In genomic region chr19:21472507-21472906, GRCh38 we compare ENCODE assay signal across 23 cellular contexts.
"Had no signal": no experiment of that assay in that cellular context is flagged by ENCODE, and none has a peak within 500 bp of the region (broad histone marks: within the 10 kb centered on the region; RNA-seq: fewer than 3 reads in every experiment).

No MANE protein-coding gene starts in this region.

- H3K4me2 ChIP-seq: SK-N-SH had no signal

- H3K9me3 ChIP-seq: MG63, SK-N-SH had no signal

- ATAC-seq: Panc1, PC-3 had no signal

- H3K4me3 ChIP-seq: MG63 had no signal

- H3K9me2 ChIP-seq: SK-N-SH had no signal

- H3K27ac ChIP-seq: RWPE1 had no signal

- DNase-seq: IMR-90, Karpas-422, KG1, MG63, NCI-H1092, NCI-H1105 treated with DMSO at 0.1 percent for 48 hours, NCI-H1417 treated with DMSO at 0.1 percent for 48 hours, NCI-H146, NCI-H187, NCI-H2029 treated with DMSO at 0.1 percent for 48 hours, NCI-H2171, NCI-H226, NCI-H446, NCI-H510A, NCI-H524 treated with DMSO at 0.1 percent for 48 hours, NCI-H69, NCI-H774, PC-3, SHP77, SK-N-SH, SW 1271 had no signal

- H3K36me3 ChIP-seq: MG63 had no signal
